In genomic region chr12:95591731-95592130, GRCh38 we compare ENCODE assay signal across 21 cellular contexts. TPM values are rescaled to one million over a fixed set of nuclear protein-coding genes. Genes with fewer than 3 reads are reported as not detected.
A peak's percentile ranks its signal among the peaks of the same experiment; 100 is the strongest.
DNase-seq lines count a peak whose midpoint lies in the region; ATAC-seq, FAIRE-seq and TF ChIP-seq lines count a peak whose summit lies in the region.
"Had no signal": no experiment of that assay in that cellular context is flagged by ENCODE, and none has a peak within 500 bp of the region (broad histone marks: within the 10 kb centered on the region; RNA-seq: fewer than 3 reads in every experiment).

No MANE protein-coding gene starts in this region.

- H3K4me3 ChIP-seq in AG04449 (ENCODE audit: low read depth, low read length) (no peak overlapping the region), Karpas-422 (ENCODE audit: low read length) (no peak overlapping the region), pancreas (no peak overlapping the region)
- H3K4me3 ChIP-seq: BLaER1 treated with 17β-estradiol and CSF1 and Interleukin-3, amounts not matched to agents 10 nM and 100 nM; Peyer's patch had no signal

- H3K9ac ChIP-seq in Karpas-422 (ENCODE audit: low read length), result no peak overlapping the region
- H3K9ac ChIP-seq: BLaER1 treated with 17β-estradiol and CSF1 and Interleukin-3, amounts not matched to agents 10 nM and 100 nM had no signal

- CTCF ChIA-PET in AG04449 (lab: Yijun Ruan, JAX), result interaction anchor here (0.8 to 0.9 kb wide), 2 partner anchors 31 to 225 kb away, joined by 3 to 4 read pairs; no protein-coding TSS in a partner anchor

- intact Hi-C loops in pancreas (cut with DNase I), result no loop called here

- WGBS in pancreas, 2 donors, result 53 to 78% methylated on average over 2 of the region's 2 CpGs

- H3K27ac ChIP-seq in Karpas-422 (ENCODE audit: low read length) (no peak overlapping the region), foreskin keratinocyte (no peak overlapping the region), pancreas (no peak overlapping the region)
- H3K27ac ChIP-seq: BLaER1 treated with 17β-estradiol and CSF1 and Interleukin-3, amounts not matched to agents 10 nM and 100 nM; Peyer's patch had no signal

- FAIRE-seq in pancreas (lab: Jason Lieb, UNC), result no peak
- FAIRE-seq: D721Med, GM12892 had no signal

- H2AFZ ChIP-seq in Karpas-422 (ENCODE audit: low read length), result no peak overlapping the region

- no peaks in the 10 kb centered on the region for H3K4me1 Mint-ChIP-seq in stimulated activated naive CD8-positive, alpha-beta T cell treated with anti-CD3 and anti-CD28 coated beads, Interleukin-15, amount 100 ng/mL, for 72 hours
- H3K4me1 Mint-ChIP-seq: CD8-positive, alpha-beta memory T cell had no signal

- no peaks in the 10 kb centered on the region for H4K20me1 ChIP-seq in Karpas-422 (ENCODE audit: insufficient read depth, low read depth, low read length)
- H4K20me1 ChIP-seq: BLaER1 treated with 17β-estradiol and CSF1 and Interleukin-3, amounts not matched to agents 10 nM and 100 nM had no signal

- peak; percentile 52 for DNase-seq in AG04449 (ENCODE audit: low read depth, low spot score)
- peak; percentile 32 for DNase-seq in Karpas-422
- peak; percentile 29 for DNase-seq in astrocyte of the hippocampus (ENCODE audit: low read depth, low spot score)
- DNase-seq in foreskin keratinocyte, result peak in 1 of 2 donors; percentile 51
- DNase-seq in NCI-H2029 treated with DMSO at 0.1 percent for 48 hours (lab: John Stamatoyannopoulos, UW), result no peak
- DNase-seq in pancreas, result no peak
- DNase-seq in NCI-H524 (lab: John Stamatoyannopoulos, UW), result no peak
- no peak for DNase-seq in stimulated activated naive CD8-positive, alpha-beta T cell treated with anti-CD3 and anti-CD28 coated beads, Interleukin-15, amount 100 ng/mL, for 72 hours
- DNase-seq: CD8-positive, alpha-beta memory T cell; DMS79; GDM1; NCI-H1092; NCI-H146; NCI-H510A treated with DMSO at 0.1 percent for 48 hours; Peyer's patch; Right ventricle myocardium superior had no signal

- TF ChIP-seq CTCF in AG04449 (IDR thresholded peaks at IDR 0.05; ENCODE audit: insufficient read depth, low read length, missing control alignments) (no peak), foreskin keratinocyte (conservative IDR thresholded peaks at IDR 0.05) (no peak), pancreas (IDR thresholded peaks at IDR 0.05) (no peak)

- no peak overlapping the region for H3K4me2 ChIP-seq in Karpas-422 (ENCODE audit: low read depth, low read length, poor library complexity, severe bottlenecking)

- POLR2A ChIA-PET in AG04449 (lab: Yijun Ruan, JAX), result interaction anchor here (0.7 kb wide), 1 partner anchor 55 kb away, joined by 4 read pairs; no protein-coding TSS in a partner anchor

- H3K9me3 Mint-ChIP-seq in stimulated activated naive CD8-positive, alpha-beta T cell treated with anti-CD3 and anti-CD28 coated beads, Interleukin-15, amount 100 ng/mL, for 72 hours, result no peaks in the 10 kb centered on the region
- H3K9me3 Mint-ChIP-seq: CD8-positive, alpha-beta memory T cell had no signal

- no peaks in the 10 kb centered on the region for H3K9me2 ChIP-seq in Karpas-422 (replicated peaks; ENCODE audit: insufficient read depth, low read length)

- no peak overlapping the region for H3K27ac Mint-ChIP-seq in stimulated activated naive CD8-positive, alpha-beta T cell treated with anti-CD3 and anti-CD28 coated beads, Interleukin-15, amount 100 ng/mL, for 72 hours
- H3K27ac Mint-ChIP-seq: CD8-positive, alpha-beta memory T cell had no signal

- ATAC-seq in foreskin keratinocyte, result peak; percentile 41
- ATAC-seq in pancreas, result no peak
- ATAC-seq in stimulated activated naive CD8-positive, alpha-beta T cell treated with anti-CD3 and anti-CD28 coated beads, Interleukin-15, amount 100 ng/mL, for 72 hours, result no peak
- ATAC-seq: HCT116 had no signal

- no peaks in the 10 kb centered on the region for H3K27me3 Mint-ChIP-seq in stimulated activated naive CD8-positive, alpha-beta T cell treated with anti-CD3 and anti-CD28 coated beads, Interleukin-15, amount 100 ng/mL, for 72 hours

- H3K27me3 ChIP-seq in Karpas-422 (ENCODE audit: low read length), result no peaks in the 10 kb centered on the region
- peaks cover 5% of the 10 kb centered on the region for H3K27me3 ChIP-seq in foreskin keratinocyte
- H3K27me3 ChIP-seq in pancreas, result no peaks in the 10 kb centered on the region
- H3K27me3 ChIP-seq: BLaER1 treated with 17β-estradiol and CSF1 and Interleukin-3, amounts not matched to agents 10 nM and 100 nM; Peyer's patch had no signal

- H3K4me3 Mint-ChIP-seq in stimulated activated naive CD8-positive, alpha-beta T cell treated with anti-CD3 and anti-CD28 coated beads, Interleukin-15, amount 100 ng/mL, for 72 hours, result no peak overlapping the region
- H3K4me3 Mint-ChIP-seq: CD8-positive, alpha-beta memory T cell had no signal

- H3K9me3 ChIP-seq in Karpas-422 (ENCODE audit: low read length) (no peaks in the 10 kb centered on the region), pancreas (no peaks in the 10 kb centered on the region)
- H3K9me3 ChIP-seq: BLaER1 treated with 17β-estradiol and CSF1 and Interleukin-3, amounts not matched to agents 10 nM and 100 nM; Peyer's patch had no signal

- H3K36me3 ChIP-seq in Karpas-422 (ENCODE audit: insufficient read depth, low read length) (no peaks in the 10 kb centered on the region), pancreas (no peaks in the 10 kb centered on the region)
- H3K36me3 ChIP-seq: BLaER1 treated with 17β-estradiol and CSF1 and Interleukin-3, amounts not matched to agents 10 nM and 100 nM; Peyer's patch had no signal

- H3K4me1 ChIP-seq in Karpas-422 (ENCODE audit: low read length), result no peaks in the 10 kb centered on the region
- no peaks in the 10 kb centered on the region for H3K4me1 ChIP-seq in foreskin keratinocyte
- H3K4me1 ChIP-seq in pancreas, result peaks cover 0 to 12% (median 9%) of the 10 kb centered on the region in 3 donors
- H3K4me1 ChIP-seq: Peyer's patch had no signal

- no peaks in the 10 kb centered on the region for H3K79me2 ChIP-seq in Karpas-422 (ENCODE audit: low read length)

RNA-seq across cellular contexts. Expression of gene USP44, which starts 40.5 kb away (rescaled TPM):
- 0.11 TPM in 1 of 2 replicates, not detected in the other for total RNA-seq in Karpas-422 (2014; rRNA removed; shearing (Covaris generic); ENCODE audit: low replicate concordance)
- total RNA-seq in foreskin keratinocyte (0.03 TPM in 1 of 2 replicates, not detected in the other), pancreas (1 to 10 TPM; 2.1 to 4.3 (median 2.4) TPM)
- polyA plus RNA-seq in foreskin keratinocyte (not detected in 2 replicates), pancreas (1 to 10 TPM; 2.2 to 2.4 TPM)
- total RNA-seq: A172 had no signal

Comparison
In these comparisons a context has a peak if more than half of its experiments do, and no peak if none do; other contexts are left out.
1. DNase-seq: peak in AG04449 (single experiment), Karpas-422 (single experiment) and astrocyte of the hippocampus (single experiment); none in NCI-H2029 treated with DMSO at 0.1 percent for 48 hours (single experiment), pancreas (0 of 6), NCI-H524 (0 of 2) and stimulated activated naive CD8-positive, alpha-beta T cell treated with anti-CD3 and anti-CD28 coated beads, Interleukin-15, amount 100 ng/mL, for 72 hours (0 of 2).